Comparison of ENCODE assay signal across 22 cellular contexts in genomic region chr18:9787126-9787525, GRCh38.
DNase-seq lines count a peak whose midpoint lies in the region; ATAC-seq, FAIRE-seq and TF ChIP-seq lines count a peak whose summit lies in the region.
"Had no signal": no experiment of that assay in that cellular context is flagged by ENCODE, and none has a peak within 500 bp of the region (broad histone marks: within the 10 kb centered on the region; RNA-seq: fewer than 3 reads in every experiment).

No MANE protein-coding gene starts in this region.

- H3K4me1 Mint-ChIP-seq in MCF 10A (ENCODE audit: insufficient read depth, unreplicated experiment): peaks cover 15% of the 10 kb centered on the region
- H3K4me1 Mint-ChIP-seq in CD4-positive, alpha-beta T cell (ENCODE audit: low read depth): no peaks in the 10 kb centered on the region

- no peak overlapping the region for H2AFZ ChIP-seq in K562 (ENCODE audit: low read depth, low read length)

- DNase-seq in MCF 10A (ENCODE audit: unreplicated experiment): peak; percentile 48
- DNase-seq in breast epithelium (ENCODE audit: low spot score in 2 of 2): no peak
- no peak for DNase-seq in K562 (ENCODE audit: extremely low read depth in 1 of 4, low spot score in 3 of 4)
- peak in 1 of 2 donors; percentile 36 for DNase-seq in foreskin keratinocyte
- DNase-seq in lower lobe of right lung: no peak
- DNase-seq in CD4-positive, alpha-beta T cell: no peak
- no peak for DNase-seq in activated CD4-positive, alpha-beta T cell treated with anti-CD3 and anti-CD28 coated beads for 48 hours
- DNase-seq: COR-L47, DMS 273 treated with DMSO at 0.1 percent for 48 hours, DND-41, H7, MG63, NCI-H1092, NCI-H1436 treated with DMSO at 0.1 percent for 48 hours, NCI-H2081, NCI-H748 treated with DMSO at 0.1 percent for 48 hours, SHP77 had no signal

- H3K27me3 Mint-ChIP-seq in MCF 10A (ENCODE audit: insufficient read depth, unreplicated experiment): no peaks in the 10 kb centered on the region
- peaks cover 23% of the 10 kb centered on the region for H3K27me3 Mint-ChIP-seq in CD4-positive, alpha-beta T cell

- no peaks in the 10 kb centered on the region for H3K9me1 ChIP-seq in K562 (ENCODE audit: control insufficient read depth, insufficient read depth, low read length)

- H3K4me1 ChIP-seq in breast epithelium (no peaks in the 10 kb centered on the region), K562 (replicated peaks in 1 of 2; ENCODE audit: control insufficient read depth in 2 of 2, insufficient read depth in 2 of 2, low read length in 2 of 2) (peaks cover 2 to 5% of the 10 kb centered on the region in 2 experiments; a peak in 3 of 5 replicates), foreskin keratinocyte (peaks cover 6% of the 10 kb centered on the region), lower lobe of right lung (peaks cover 9% of the 10 kb centered on the region)

- WGBS in K562 (ENCODE audit: insufficient coverage, low coverage, missing lambda C conversion rate): 90% methylated on average over 1 of the region's 1 CpG

- POLR2A ChIA-PET in MCF 10A (lab: Yijun Ruan, JAX) (no interaction called here), K562 (lab: Yijun Ruan, JAX) (no interaction called here)
- POLR2A ChIA-PET in CD4-positive, alpha-beta T cell (lab: Charles Lee): no interaction called here

- no peak for TF ChIP-seq EP300 in K562 (IDR thresholded peaks at IDR 0.05; ENCODE audit: low read length)

- H3K9me3 Mint-ChIP-seq in MCF 10A (ENCODE audit: unreplicated experiment): no peaks in the 10 kb centered on the region
- H3K9me3 Mint-ChIP-seq in CD4-positive, alpha-beta T cell: no peaks in the 10 kb centered on the region
- H3K9me3 Mint-ChIP-seq: CD14-positive monocyte had no signal

- CTCF ChIA-PET in MCF 10A (lab: Yijun Ruan, JAX): no interaction called here
- CTCF ChIA-PET in K562 (lab: Yijun Ruan, JAX; ENCODE audit: low intra/inter-chr PET ratio): no interaction called here
- CTCF ChIA-PET in CD4-positive, alpha-beta T cell (lab: Charles Lee): no interaction called here

- ATAC-seq in K562: no peak
- peak; percentile 27 for ATAC-seq in foreskin keratinocyte
- no peak for ATAC-seq in GM19452 (IDR thresholded peaks at IDR 0.05; ENCODE audit: unreplicated experiment)
- ATAC-seq in lower lobe of right lung: no peak
- ATAC-seq in CD4-positive, alpha-beta T cell (ENCODE audit: poor library complexity): no peak

- no peak overlapping the region for H3K4me2 ChIP-seq in K562 (ENCODE audit: insufficient read depth, low read length)

- no peaks in the 10 kb centered on the region for H3K79me2 ChIP-seq in K562 (ENCODE audit: control insufficient read depth, insufficient read depth, low read length)

- H3K27me3 ChIP-seq in breast epithelium (no peaks in the 10 kb centered on the region), K562 (ENCODE audit: control insufficient read depth in 2 of 2, insufficient read depth in 2 of 2, low read length in 2 of 2) (no peaks in the 10 kb centered on the region), foreskin keratinocyte (no peaks in the 10 kb centered on the region), lower lobe of right lung (ENCODE audit: low read depth) (no peaks in the 10 kb centered on the region)
- H3K27me3 ChIP-seq in CD4-positive, alpha-beta T cell (ENCODE audit: control insufficient read depth, insufficient read depth, low read length): no peaks in the 10 kb centered on the region
- H3K27me3 ChIP-seq: MG63 had no signal

- no peak for FAIRE-seq in K562 (lab: Jason Lieb, UNC)
- FAIRE-seq: G401.6 had no signal

- BruUV-seq in MCF 10A (replicated peaks; lab: Mats Ljungman, UMichigan) (no TSS peak), K562 (replicated peaks; lab: Mats Ljungman, UMichigan) (no TSS peak)

- no peak overlapping the region for H3K4me3 Mint-ChIP-seq in MCF 10A (ENCODE audit: unreplicated experiment)
- H3K4me3 Mint-ChIP-seq in CD4-positive, alpha-beta T cell: no peak overlapping the region
- H3K4me3 Mint-ChIP-seq: CD14-positive monocyte had no signal

- TF ChIP-seq POLR2A in breast epithelium (IDR thresholded peaks at IDR 0.05) (no peak), K562 (conservative IDR thresholded peaks at IDR 0.05) (no peak)

- H4K20me1 ChIP-seq in K562 (replicated peaks; ENCODE audit: control insufficient read depth, insufficient read depth, low read length): no peaks in the 10 kb centered on the region

- intact Hi-C loops in MCF 10A (cut with micrococcal nuclease): no loop called here
- intact Hi-C loops in breast epithelium (cut with DNase I; ENCODE audit: low total_unique reads): no loop called here
- intact Hi-C loops in K562 (cut with micrococcal nuclease): no loop called here
- intact Hi-C loops in lower lobe of right lung (cut with DNase I): no loop called here
- intact Hi-C loops in CD4-positive, alpha-beta T cell (cut with DNase I, micrococcal nuclease): no loop called here

- H3K27ac ChIP-seq in breast epithelium: no peak overlapping the region
- H3K27ac ChIP-seq in K562 (ENCODE audit: extremely low read depth, low read depth, low read length): no peak overlapping the region
- no peak overlapping the region for H3K27ac ChIP-seq in foreskin keratinocyte
- no peak overlapping the region for H3K27ac ChIP-seq in lower lobe of right lung
- no peak overlapping the region for H3K27ac ChIP-seq in CD4-positive, alpha-beta T cell (ENCODE audit: low read depth, low read length)
- H3K27ac ChIP-seq: 22Rv1, SK-N-MC had no signal

- TF ChIP-seq CTCF in MCF 10A (IDR thresholded peaks at IDR 0.05; ENCODE audit: unreplicated experiment) (no peak), breast epithelium (IDR thresholded peaks at IDR 0.05) (no peak), K562 (IDR thresholded peaks at IDR 0.05 in 2 of 3, conservative IDR thresholded peaks at IDR 0.05 in 1 of 3; ENCODE audit: insufficient read depth in 2 of 3, low read depth in 1 of 3, low read length in 3 of 3) (no peak), foreskin keratinocyte (conservative IDR thresholded peaks at IDR 0.05) (no peak), lower lobe of right lung (IDR thresholded peaks at IDR 0.05) (no peak)
- TF ChIP-seq CTCF in CD4-positive, alpha-beta T cell (IDR thresholded peaks at IDR 0.05): no peak

- H3K4me3 ChIP-seq in breast epithelium (no peak overlapping the region), K562 (no peak overlapping the region), lower lobe of right lung (no peak overlapping the region)
- H3K4me3 ChIP-seq: MG63, SK-N-MC had no signal

- in situ Hi-C loops in K562 (cut with MboI): no loop called here

- H3K27ac Mint-ChIP-seq in MCF 10A (ENCODE audit: low read depth, unreplicated experiment): no peak overlapping the region
- H3K27ac Mint-ChIP-seq in CD4-positive, alpha-beta T cell: no peak overlapping the region

- TF ChIP-seq RAD21 in K562 (CRISPR knock-in tag; conservative IDR thresholded peaks at IDR 0.05 in 1 of 2, IDR thresholded peaks at IDR 0.05 in 1 of 2): no peak

- H3K36me3 ChIP-seq in breast epithelium (no peaks in the 10 kb centered on the region), K562 (ENCODE audit: control insufficient read depth, insufficient read depth, low read length) (peaks cover 21% of the 10 kb centered on the region; the same call in 2 of the 3 replicates), lower lobe of right lung (no peaks in the 10 kb centered on the region)
- H3K36me3 ChIP-seq: MG63 had no signal

- no peaks in the 10 kb centered on the region for H3K36me3 Mint-ChIP-seq in MCF 10A (ENCODE audit: insufficient read depth, unreplicated experiment)
- H3K36me3 Mint-ChIP-seq in CD4-positive, alpha-beta T cell (ENCODE audit: low read depth): no peaks in the 10 kb centered on the region

- H3K9me3 ChIP-seq in breast epithelium: no peaks in the 10 kb centered on the region
- no peaks in the 10 kb centered on the region for H3K9me3 ChIP-seq in K562 (replicated peaks; ENCODE audit: control insufficient read depth, insufficient read depth, low read depth, low read length)
- no peaks in the 10 kb centered on the region for H3K9me3 ChIP-seq in lower lobe of right lung
- no peaks in the 10 kb centered on the region for H3K9me3 ChIP-seq in CD4-positive, alpha-beta T cell (ENCODE audit: control insufficient read depth, low read length)

- H3K9ac ChIP-seq in K562 (ENCODE audit: insufficient read depth in 1 of 2, low read depth in 2 of 2, low read length in 2 of 2): no peak overlapping the region

TF ChIP-seq in K562, 482 proteins besides CTCF, POLR2A, EP300 and RAD21:
- TF ChIP-seq ZNF764 (CRISPR knock-in tag; IDR thresholded peaks at IDR 0.05; ENCODE audit: low read depth): no peak
- TF ChIP-seq PBX2 (CRISPR knock-in tag; IDR thresholded peaks at IDR 0.05; ENCODE audit: low read depth): no peak
- peak; percentile 16; the same call in 1 of the 2 replicates for TF ChIP-seq PBX2 (tag; conservative IDR thresholded peaks at IDR 0.05; ENCODE audit: low read depth)
- TF ChIP-seq MEIS2 (IDR thresholded peaks at IDR 0.05; ENCODE audit: partially characterized antibody): peak; percentile 50
